In genomic region chr7:140398821-140399220, GRCh38 we compare ENCODE assay signal across 8 cellular contexts. TPM values are rescaled to one million over a fixed set of nuclear protein-coding genes. Genes with fewer than 3 reads are reported as not detected.
DNase-seq lines count a peak whose midpoint lies in the region; ATAC-seq and TF ChIP-seq lines count a peak whose summit lies in the region.

No MANE protein-coding gene starts in this region.

- ATAC-seq in Panc1 (no peak), sciatic nerve (no peak)

- H3K36me3 ChIP-seq in Panc1 (ENCODE audit: control insufficient read depth, insufficient read depth, low read length) (peaks cover 3% of the 10 kb centered on the region; the same call in 1 of the 2 replicates), sigmoid colon (no peaks in the 10 kb centered on the region)

- no TSS peak for BruUV-seq in Panc1 (replicated peaks; lab: Mats Ljungman, UMichigan)

- CTCF ChIA-PET in Panc1 (lab: Charles Lee) = no interaction called here

- TF ChIP-seq CTCF in Panc1 (IDR thresholded peaks at IDR 0.05) (no peak), foreskin fibroblast (IDR thresholded peaks at IDR 0.05; ENCODE audit: low read depth, low read length) (no peak), sigmoid colon (IDR thresholded peaks at IDR 0.05) (no peak)

- TF ChIP-seq POLR2A in sigmoid colon (IDR thresholded peaks at IDR 0.05) = no peak

- DNase-seq in T-helper 1 cell (no peak), Panc1 (ENCODE audit: low read depth, low spot score) (no peak), foreskin fibroblast (no peak), sigmoid colon (no peak), HPDE6-E6E7 (ENCODE audit: extremely low spot score) (no peak), sciatic nerve (ENCODE audit: low spot score) (no peak)
- DNase-seq in stimulated activated CD4-positive, alpha-beta T cell treated with anti-CD3 and anti-CD28 coated beads, Interleukin-2, amount 100 ng/mL, for 48 hours = no peak

- 73 to 85% methylated on average over 10 of the region's 10 CpGs for WGBS in sigmoid colon, 2 donors

- no peak overlapping the region for H3K27ac Mint-ChIP-seq in T-helper 1 cell treated with Interleukin-12 subunit alpha and Interleukin-12 subunit beta and Interleukin-4 antibody, amounts not matched to agents 30 μg/mL and 1 μg/mL, for 36 hours

- H3K4me3 Mint-ChIP-seq in T-helper 1 cell treated with Interleukin-12 subunit alpha and Interleukin-12 subunit beta and Interleukin-4 antibody, amounts not matched to agents 30 μg/mL and 1 μg/mL, for 36 hours = peak overlapping the region; percentile 93

- no peaks in the 10 kb centered on the region for H3K27me3 Mint-ChIP-seq in T-helper 1 cell treated with Interleukin-12 subunit alpha and Interleukin-12 subunit beta and Interleukin-4 antibody, amounts not matched to agents 30 μg/mL and 1 μg/mL, for 36 hours (ENCODE audit: low read depth)

- intact Hi-C loops in Panc1 (cut with micrococcal nuclease; ENCODE audit: unreplicated experiment) = no loop called here
- intact Hi-C loops in sigmoid colon (cut with DNase I) = loop anchor here (2.0 kb wide), 1 partner anchor 222 kb away; the partner anchor contains the start of gene KDM7A
- intact Hi-C loops in sciatic nerve (cut with DNase I) = no loop called here

- peaks cover 15% of the 10 kb centered on the region for H3K4me1 ChIP-seq in Panc1 (ENCODE audit: control insufficient read depth, insufficient read depth, low read length)
- H3K4me1 ChIP-seq in sigmoid colon = peaks cover 0 to 19% (median 11%) of the 10 kb centered on the region in 4 donors

- H3K27ac ChIP-seq in Panc1 (ENCODE audit: low read length) (no peak overlapping the region), sigmoid colon (no peak overlapping the region)

- in situ Hi-C loops in Panc1 (cut with HindIII; ENCODE audit: low pct_unique_long_range_greater_than_20kb, low sequenced_read_pairs) = no loop called here

- H3K27me3 ChIP-seq in Panc1 (ENCODE audit: control insufficient read depth, insufficient read depth, low read length) = no peaks in the 10 kb centered on the region
- H3K27me3 ChIP-seq in sigmoid colon = peaks cover 0 to 24% (median 2%) of the 10 kb centered on the region in 3 donors

- TF ChIP-seq EP300 in sigmoid colon (IDR thresholded peaks at IDR 0.05) = no peak

- peaks cover 14% of the 10 kb centered on the region for H3K36me3 Mint-ChIP-seq in T-helper 1 cell treated with Interleukin-12 subunit alpha and Interleukin-12 subunit beta and Interleukin-4 antibody, amounts not matched to agents 30 μg/mL and 1 μg/mL, for 36 hours (ENCODE audit: low read depth)

- no peaks in the 10 kb centered on the region for H3K9me3 Mint-ChIP-seq in T-helper 1 cell treated with Interleukin-12 subunit alpha and Interleukin-12 subunit beta and Interleukin-4 antibody, amounts not matched to agents 30 μg/mL and 1 μg/mL, for 36 hours

- H3K4me1 Mint-ChIP-seq in T-helper 1 cell treated with Interleukin-12 subunit alpha and Interleukin-12 subunit beta and Interleukin-4 antibody, amounts not matched to agents 30 μg/mL and 1 μg/mL, for 36 hours (ENCODE audit: low read depth) = peaks cover 27% of the 10 kb centered on the region

- POLR2A ChIA-PET in Panc1 (lab: Charles Lee) = no interaction called here

- H3K4me3 ChIP-seq in Panc1 (ENCODE audit: low read depth in 2 of 2, low read length in 2 of 2) (peak overlapping the region; percentile 73 to 82), foreskin fibroblast (ENCODE audit: low read depth in 1 of 2, low read length in 2 of 2) (peak overlapping the region; percentile 64 to 72), sigmoid colon (peak overlapping the region in 3 of 4 donors; percentile 85 to 100 (median 99))

- H3K9me3 ChIP-seq in Panc1 (ENCODE audit: control insufficient read depth, insufficient read depth, low read depth, low read length) = no peaks in the 10 kb centered on the region
- H3K9me3 ChIP-seq in sigmoid colon = no peaks in the 10 kb centered on the region

RNA-seq across cellular contexts. Expression of gene SLC37A3, which starts 0.5 kb away (rescaled TPM):
- total RNA-seq in Panc1 (2021; ENCODE audit: unreplicated experiment) (57.8 TPM), sigmoid colon (100 to 1,000 TPM in 1 of 4 donors, 10 to 100 TPM in 3; 54.6 to 109 (median 67.0) TPM), sciatic nerve (56.7 TPM)
- 42.9 TPM for polyA plus RNA-seq in Panc1 (2012; ENCODE audit: insufficient read length)
- polyA plus RNA-seq in sigmoid colon = 10 to 100 TPM; 12.3 to 23.0 (median 13.8) TPM

RNA-seq across cellular contexts. Expression of gene RAB19, which starts 5.0 kb away (rescaled TPM):
- total RNA-seq in Panc1 (2021; ENCODE audit: unreplicated experiment) = 0.92 TPM
- not detected for polyA plus RNA-seq in Panc1 (2012; ENCODE audit: insufficient read length)
- total RNA-seq in sigmoid colon = not detected
- 1 to 10 TPM; 1.8 to 8.2 (median 3.0) TPM for polyA plus RNA-seq in sigmoid colon
- not detected for total RNA-seq in sciatic nerve
